35 cellular contexts compared by ENCODE assay signal in the genomic region with DNA sequence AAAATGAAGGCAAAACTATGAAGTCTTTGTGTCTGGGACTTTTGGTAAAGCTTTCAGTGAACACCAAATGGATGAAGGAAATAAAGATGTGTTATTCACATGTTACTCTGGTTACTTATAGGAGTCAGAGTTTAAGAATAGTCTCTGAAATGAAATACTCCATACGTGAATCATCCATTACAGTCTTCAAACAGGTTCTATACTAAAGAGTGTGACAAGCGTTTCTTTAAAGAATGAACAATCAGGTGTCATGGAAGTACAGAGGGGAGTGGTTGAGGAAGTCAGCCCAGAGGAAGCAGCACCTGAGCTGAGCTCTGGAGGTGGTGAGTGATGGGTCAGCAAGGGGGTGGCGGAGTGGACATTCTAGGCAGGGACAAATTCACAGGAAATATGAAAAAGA. TPM values are rescaled to one million over a fixed set of nuclear protein-coding genes. Genes with fewer than 3 reads are reported as not detected.
"Had no signal": no experiment of that assay in that cellular context is flagged by ENCODE, and none has a peak within 500 bp of the region (broad histone marks: within the 10 kb centered on the region; RNA-seq: fewer than 3 reads in every experiment).

No MANE protein-coding gene starts in this region.

- H3K27me3 Mint-ChIP-seq: activated naive CD8-positive, alpha-beta T cell treated with anti-CD3 and anti-CD28 coated beads, Interleukin-2, amount 10 ng/mL, durations not matched to agents 7 days and 5 days had no signal

- H3K27ac Mint-ChIP-seq: activated naive CD4-positive, alpha-beta T cell treated with anti-CD3 and anti-CD28 coated beads for 36 hours; activated naive CD8-positive, alpha-beta T cell treated with anti-CD3 and anti-CD28 coated beads, Interleukin-2, amount 10 ng/mL, durations not matched to agents 7 days and 5 days; activated T-helper 1 cell treated with anti-CD3 and anti-CD28 coated beads, Interleukin-12 subunit alpha, Interleukin-12 subunit beta, Interleukin-2, Interleukin-4 antibody, amounts not matched to agents 30 ng/mL and 10 ng/mL and 1 ng/mL, durations not matched to agents 14 hours and 24 hours and 36 hours; nephron; stimulated activated memory B cell treated with anti-CD40 and anti-IgM and Interleukin-4, amounts not matched to agents 10 μg/mL and 1 μg/mL and 100 μg/mL, for 72 hours; T-helper 1 cell treated with Interleukin-12 subunit alpha and Interleukin-12 subunit beta and Interleukin-4 antibody, amounts not matched to agents 30 μg/mL and 1 μg/mL, for 36 hours had no signal

- H3K9me3 Mint-ChIP-seq: activated naive CD8-positive, alpha-beta T cell treated with anti-CD3 and anti-CD28 coated beads, Interleukin-2, amount 10 ng/mL, durations not matched to agents 7 days and 5 days; activated T-helper 1 cell treated with anti-CD3 and anti-CD28 coated beads, Interleukin-12 subunit alpha, Interleukin-12 subunit beta, Interleukin-2, Interleukin-4 antibody, amounts not matched to agents 30 ng/mL and 10 ng/mL and 1 ng/mL, durations not matched to agents 14 hours and 24 hours and 36 hours had no signal

- H3K9me3 ChIP-seq: colonic mucosa, mucosa of descending colon, vagina had no signal

- H3K36me3 ChIP-seq: colonic mucosa, left lung, right lobe of liver, upper lobe of left lung, vagina, WERI-Rb-1 had no signal

- DNase-seq: activated CD4-positive, alpha-beta T cell treated with anti-CD3 and anti-CD28 coated beads for 48 hours; activated CD4-positive, alpha-beta T cell treated with anti-CD3 and anti-CD28 coated beads, Interleukin-2, amount 50 U/mL, for 48 hours; activated CD8-positive, alpha-beta memory T cell treated with anti-CD3 and anti-CD28 coated beads, Interleukin-2, amount 50 U/mL, for 4 hours; activated effector memory CD4-positive, alpha-beta T cell treated with anti-CD3 and anti-CD28 coated beads, Interleukin-2, amount 50 U/mL, for 16 hours; activated naive CD4-positive, alpha-beta T cell treated with anti-CD3 and anti-CD28 coated beads for 36 hours; activated naive CD8-positive, alpha-beta T cell treated with anti-CD3 and anti-CD28 coated beads, Interleukin-2, amount 10 ng/mL, durations not matched to agents 7 days and 5 days; activated T-cell treated with anti-CD3 and anti-CD28 coated beads, Interleukin-2, amount 50 U/mL, for 1 hour; amniotic stem cell; colonic mucosa; dorsolateral prefrontal cortex; effector memory CD4-positive, alpha-beta T cell; foreskin melanocyte; kidney glomerular epithelial cell; left lung; mucosa of descending colon; posterior cingulate gyrus; right lobe of liver; stimulated activated CD4-positive, alpha-beta T cell treated with anti-CD3 and anti-CD28 coated beads, Interleukin-4, amount 100 ng/mL, for 24 hours; stimulated activated CD8-positive, alpha-beta memory T cell treated with anti-CD3 and anti-CD28 coated beads, Interleukin-4, amount 100 ng/mL, for 48 hours; stimulated activated naive CD8-positive, alpha-beta T cell treated with anti-CD3 and anti-CD28 coated beads, Interleukin-15, amount 100 ng/mL, for 72 hours; substantia nigra; SW 1271; T-helper 9 cell; upper lobe of left lung; WERI-Rb-1 had no signal

- ATAC-seq: activated CD4-positive, CD25-positive, alpha-beta regulatory T cell treated with anti-CD3 and anti-CD28 coated beads, Interleukin-2, amount 50 U/mL, for 24 hours; left lung; mucosa of descending colon; right lobe of liver; stimulated activated memory B cell treated with anti-CD40 and anti-IgM and Interleukin-4, amounts not matched to agents 10 μg/mL and 1 μg/mL and 100 μg/mL, for 72 hours; stimulated activated naive CD8-positive, alpha-beta T cell treated with anti-CD3 and anti-CD28 coated beads, Interleukin-15, amount 100 ng/mL, for 72 hours had no signal

- H3K4me1 ChIP-seq: colonic mucosa, left lung, right lobe of liver, upper lobe of left lung had no signal

- H3K36me3 Mint-ChIP-seq: activated naive CD8-positive, alpha-beta T cell treated with anti-CD3 and anti-CD28 coated beads, Interleukin-2, amount 10 ng/mL, durations not matched to agents 7 days and 5 days had no signal

- H3K27ac ChIP-seq: colonic mucosa, dorsolateral prefrontal cortex, left lung, right lobe of liver, skin epidermis, upper lobe of left lung, vagina, WERI-Rb-1 had no signal

- H3K4me3 ChIP-seq: colonic mucosa, dorsolateral prefrontal cortex, left lung, lung, mucosa of descending colon, right lobe of liver, skin epidermis, upper lobe of left lung, vagina had no signal

- H3K27me3 ChIP-seq: colonic mucosa, left lung, right lobe of liver, upper lobe of left lung, vagina had no signal

- FAIRE-seq: TTC549 had no signal

- H3K4me3 Mint-ChIP-seq: activated naive CD4-positive, alpha-beta T cell treated with anti-CD3 and anti-CD28 coated beads for 36 hours; activated naive CD8-positive, alpha-beta T cell treated with anti-CD3 and anti-CD28 coated beads, Interleukin-2, amount 10 ng/mL, durations not matched to agents 7 days and 5 days; activated T-helper 1 cell treated with anti-CD3 and anti-CD28 coated beads, Interleukin-12 subunit alpha, Interleukin-12 subunit beta, Interleukin-2, Interleukin-4 antibody, amounts not matched to agents 30 ng/mL and 10 ng/mL and 1 ng/mL, durations not matched to agents 14 hours and 24 hours and 36 hours; nephron; stimulated activated memory B cell treated with anti-CD40 and anti-IgM and Interleukin-4, amounts not matched to agents 10 μg/mL and 1 μg/mL and 100 μg/mL, for 72 hours; stimulated activated naive CD8-positive, alpha-beta T cell treated with anti-CD3 and anti-CD28 coated beads, Interleukin-15, amount 100 ng/mL, for 72 hours; T-helper 1 cell treated with Interleukin-12 subunit alpha and Interleukin-12 subunit beta and Interleukin-4 antibody, amounts not matched to agents 30 μg/mL and 1 μg/mL, for 36 hours had no signal

- H3K4me1 Mint-ChIP-seq: activated naive CD8-positive, alpha-beta T cell treated with anti-CD3 and anti-CD28 coated beads, Interleukin-2, amount 10 ng/mL, durations not matched to agents 7 days and 5 days; stimulated activated memory B cell treated with anti-CD40 and anti-IgM and Interleukin-4, amounts not matched to agents 10 μg/mL and 1 μg/mL and 100 μg/mL, for 72 hours; stimulated activated naive CD8-positive, alpha-beta T cell treated with anti-CD3 and anti-CD28 coated beads, Interleukin-15, amount 100 ng/mL, for 72 hours had no signal

RNA-seq across cellular contexts. Expression of a gene that starts 41.8 kb away (rescaled TPM):
- total RNA-seq: activated CD8-positive, alpha-beta memory T cell treated with anti-CD3 and anti-CD28 coated beads for 36 hours; activated naive CD4-positive, alpha-beta T cell treated with anti-CD3 and anti-CD28 coated beads for 36 hours; activated naive CD8-positive, alpha-beta T cell treated with anti-CD3 and anti-CD28 coated beads, Interleukin-2, amount 10 ng/mL, durations not matched to agents 7 days and 5 days; activated T-helper 1 cell treated with anti-CD3 and anti-CD28 coated beads, Interleukin-12 subunit alpha, Interleukin-12 subunit beta, Interleukin-2, Interleukin-4 antibody, amounts not matched to agents 30 ng/mL and 10 ng/mL and 1 ng/mL, durations not matched to agents 14 hours and 24 hours and 36 hours had no signal
